In the genomic region with DNA sequence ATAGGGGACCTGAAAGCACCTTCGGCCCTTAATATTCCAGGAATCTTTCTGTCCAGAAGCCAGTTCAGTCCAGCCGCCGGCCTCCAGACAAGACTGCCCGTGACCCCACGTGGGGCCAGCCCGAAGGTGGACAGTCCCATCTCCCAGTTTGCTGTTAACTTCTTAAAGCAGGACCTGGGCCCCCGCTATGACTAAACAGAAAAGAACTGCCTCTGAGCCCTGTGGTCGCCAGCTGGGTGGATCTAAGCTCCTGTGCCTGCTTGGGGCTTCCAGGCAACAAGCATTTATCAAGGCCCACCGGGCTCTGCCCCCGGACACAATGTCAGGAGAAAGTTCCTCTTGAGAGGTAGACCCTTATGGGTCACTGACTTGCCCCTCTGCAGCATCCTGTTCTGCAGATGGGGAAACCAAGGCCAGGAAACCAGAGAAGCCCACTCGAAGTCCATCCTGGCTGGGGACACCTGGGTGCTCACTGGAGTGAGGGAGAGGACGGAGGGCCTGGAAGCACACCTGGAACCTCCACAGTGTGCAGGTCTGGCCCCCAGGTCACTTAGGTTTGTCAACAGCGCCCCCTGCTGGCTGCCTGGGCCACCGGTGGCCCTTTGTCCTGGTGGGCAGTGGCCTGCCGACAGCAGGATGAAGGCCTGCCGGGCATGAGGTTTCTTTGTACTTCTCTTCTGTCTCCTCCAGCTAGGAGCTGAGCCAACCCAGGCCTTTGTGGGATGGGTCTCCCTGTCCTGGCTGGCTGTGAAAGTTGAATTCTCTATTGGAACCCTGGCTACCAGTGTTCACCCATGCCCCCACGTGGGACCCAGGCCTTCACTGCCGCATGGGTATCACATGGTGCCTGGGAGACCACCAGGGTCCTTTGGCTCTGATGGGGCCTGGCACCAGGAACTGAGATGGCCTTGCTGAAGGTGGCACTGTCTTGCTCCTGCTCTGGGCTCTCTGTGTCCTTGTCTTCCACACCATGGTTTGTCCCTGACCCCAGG, we compare ENCODE assay signal across 8 cellular contexts.
DNase-seq lines count a peak whose midpoint lies in the region; ATAC-seq and TF ChIP-seq lines count a peak whose summit lies in the region.

No MANE protein-coding gene starts in this region.

- intact Hi-C loops in Right ventricle myocardium inferior (cut with DNase I): loop anchor here (2.0 to 10.0 kb wide), 6 partner anchors 224 to 1148 kb away; no protein-coding TSS in a partner anchor

- H3K36me3 ChIP-seq in SJCRH30: 0 out of 2 replicates have a peak, but pooled peaks cover under 1% of the 10 kb centered on the region
- peaks cover 6% of the 10 kb centered on the region for H3K36me3 ChIP-seq in rectal smooth muscle tissue (ENCODE audit: control insufficient read depth, insufficient read depth, low read length)

- DNase-seq in GM12865 (ENCODE audit: low read depth) (peak; percentile 77), SJCRH30 (peak; percentile 75 to 84), Right ventricle myocardium inferior (ENCODE audit: missing footprints) (peak; percentile 87)
- DNase-seq in activated naive CD4-positive, alpha-beta T cell (lab: John Stamatoyannopoulos, UW): peak; percentile 38 to 73 (median 59)

- TF ChIP-seq CTCF in GM12865 (IDR thresholded peaks at IDR 0.05; ENCODE audit: insufficient read depth, low read depth, low read length, missing control alignments): peak; percentile 81

- H3K27ac ChIP-seq in SJCRH30 (no peak overlapping the region), rectal smooth muscle tissue (ENCODE audit: low read depth, low read length) (peak overlapping the region; percentile 59)

- H3K9me3 ChIP-seq in SJCRH30 (replicated peaks): no peaks in the 10 kb centered on the region

- ATAC-seq in HG03460 (IDR thresholded peaks at IDR 0.05; ENCODE audit: unreplicated experiment) (peak; percentile 58), Right ventricle myocardium inferior (peak; percentile 44), GM19023 (IDR thresholded peaks at IDR 0.05; ENCODE audit: unreplicated experiment) (no peak), GM18873 (IDR thresholded peaks at IDR 0.05; ENCODE audit: low FRiP score, unreplicated experiment) (no peak)

- peaks cover 35% of the 10 kb centered on the region for H3K4me1 ChIP-seq in SJCRH30
- peaks cover 14% of the 10 kb centered on the region for H3K4me1 ChIP-seq in rectal smooth muscle tissue (ENCODE audit: control insufficient read depth, insufficient read depth, low read length)

- H3K9ac ChIP-seq in rectal smooth muscle tissue (ENCODE audit: low read length): no peak overlapping the region

- no peaks in the 10 kb centered on the region for H3K27me3 ChIP-seq in SJCRH30
- H3K27me3 ChIP-seq in rectal smooth muscle tissue (ENCODE audit: control insufficient read depth, insufficient read depth, low read length): no peaks in the 10 kb centered on the region

- H3K4me3 ChIP-seq in GM12865 (ENCODE audit: low read depth, low read length) (no peak overlapping the region), SJCRH30 (no peak overlapping the region), rectal smooth muscle tissue (ENCODE audit: low read length) (no peak overlapping the region)

Comparison
In these comparisons a context has a peak if more than half of its experiments do, and no peak if none do; other contexts are left out.
1. ATAC-seq: peak in HG03460 (single experiment) and Right ventricle myocardium inferior (single experiment); none in GM19023 (single experiment) and GM18873 (single experiment).
2. Peak in every context shown above with its lines, with median percentiles within 50 percentile points of each other: DNase-seq.